In genomic region chr22:26592368-26593015, GRCh38 we compare ENCODE assay signal across 9 cellular contexts. TPM values are rescaled to one million over a fixed set of nuclear protein-coding genes. Genes with fewer than 3 reads are reported as not detected.
DNase-seq lines count a peak whose midpoint lies in the region; ATAC-seq, FAIRE-seq and TF ChIP-seq lines count a peak whose summit lies in the region.
"Had no signal": no experiment of that assay in that cellular context is flagged by ENCODE, and none has a peak within 500 bp of the region (broad histone marks: within the 10 kb centered on the region; RNA-seq: fewer than 3 reads in every experiment).

No MANE protein-coding gene starts in this region.

- H3K27ac Mint-ChIP-seq in activated T-cell treated with anti-CD3 and anti-CD28 coated beads, Interleukin-2, amount 50 U/mL, for 24 hours = peak overlapping the region; percentile 42
- peak overlapping the region in 1 of 2 donors; percentile 3 for H3K27ac Mint-ChIP-seq in stimulated activated naive CD8-positive, alpha-beta T cell treated with anti-CD3 and anti-CD28 coated beads, Interleukin-15, amount 100 ng/mL, for 72 hours
- no peak overlapping the region for H3K27ac Mint-ChIP-seq in stimulated activated naive B cell treated with anti-CD40 and anti-IgM and Interleukin-4, amounts not matched to agents 10 μg/mL and 1 μg/mL and 100 μg/mL, for 72 hours

- no peak overlapping the region for H3K4ac ChIP-seq in trophoblast cell (ENCODE audit: low read depth, low read length)

- H3K4me2 ChIP-seq in HepG2 (ENCODE audit: low read depth, low read length) = no peak overlapping the region
- no peak overlapping the region for H3K4me2 ChIP-seq in trophoblast cell (ENCODE audit: low read length)
- no peak overlapping the region for H3K4me2 ChIP-seq in Karpas-422 (ENCODE audit: low read depth, low read length, poor library complexity, severe bottlenecking)

- FAIRE-seq in HepG2 (lab: Jason Lieb, UNC) = no peak
- FAIRE-seq: islet of Langerhans had no signal

- no peak for TF ChIP-seq EP300 in HepG2 (IDR thresholded peaks at IDR 0.05; ENCODE audit: low read depth in 2 of 2, low read length in 2 of 2)
- no peak for TF ChIP-seq EP300 in HepG2 (CRISPR knock-in tag; IDR thresholded peaks at IDR 0.05; ENCODE audit: borderline replicate concordance)

- H3K9ac ChIP-seq in HepG2 (ENCODE audit: insufficient read depth, low read depth, low read length) = no peak overlapping the region
- no peak overlapping the region for H3K9ac ChIP-seq in trophoblast cell (ENCODE audit: low read length)
- no peak overlapping the region for H3K9ac ChIP-seq in Karpas-422 (ENCODE audit: low read length)

- no peak overlapping the region for H2BK120ac ChIP-seq in trophoblast cell (ENCODE audit: insufficient read depth, low read length, poor library complexity)

- 21% methylated on average over 5 of the region's 5 CpGs for WGBS in HepG2 (ENCODE audit: low lambda C conversion rate)
- 45% methylated on average over 4 of the region's 5 CpGs for WGBS in right lobe of liver (ENCODE audit: insufficient coverage, low coverage, low lambda C conversion rate, missing lambda C conversion rate)
- WGBS in trophoblast cell (ENCODE audit: extremely low coverage, insufficient coverage, insufficient read length) = no CpG with 5 or more reads among the region's 5 CpGs

- H2AFZ ChIP-seq in HepG2 (ENCODE audit: low read length) = no peak overlapping the region
- no peak overlapping the region for H2AFZ ChIP-seq in trophoblast cell (ENCODE audit: insufficient read depth, low read length, poor library complexity)
- no peak overlapping the region for H2AFZ ChIP-seq in Karpas-422 (ENCODE audit: low read length)

- TF ChIP-seq POLR2A in HepG2 (IDR thresholded peaks at IDR 0.05; ENCODE audit: insufficient read depth in 1 of 2, low read depth in 2 of 2, low read length in 2 of 2) (no peak), right lobe of liver (IDR thresholded peaks at IDR 0.05) (no peak)

- H3K9me3 ChIP-seq in HepG2 (ENCODE audit: low read length) = no peaks in the 10 kb centered on the region
- no peaks in the 10 kb centered on the region for H3K9me3 ChIP-seq in right lobe of liver
- no peaks in the 10 kb centered on the region for H3K9me3 ChIP-seq in trophoblast cell (ENCODE audit: insufficient read depth, low read depth, low read length)
- peaks cover 4% of the 10 kb centered on the region for H3K9me3 ChIP-seq in Karpas-422 (ENCODE audit: low read length)

- no peaks in the 10 kb centered on the region for H3K27me3 Mint-ChIP-seq in activated T-cell treated with anti-CD3 and anti-CD28 coated beads, Interleukin-2, amount 50 U/mL, for 24 hours
- no peaks in the 10 kb centered on the region for H3K27me3 Mint-ChIP-seq in stimulated activated naive CD8-positive, alpha-beta T cell treated with anti-CD3 and anti-CD28 coated beads, Interleukin-15, amount 100 ng/mL, for 72 hours
- H3K27me3 Mint-ChIP-seq in stimulated activated naive B cell treated with anti-CD40 and anti-IgM and Interleukin-4, amounts not matched to agents 10 μg/mL and 1 μg/mL and 100 μg/mL, for 72 hours = no peaks in the 10 kb centered on the region

- TF ChIP-seq RAD21 in HepG2 (CRISPR knock-in tag; IDR thresholded peaks at IDR 0.05) = no peak

- DNase-seq in HepG2 (ENCODE audit: low spot score) = no peak
- DNase-seq in right lobe of liver = no peak
- peak; percentile 12 for DNase-seq in HT1080 (ENCODE audit: low read depth)
- peak; percentile 52 for DNase-seq in activated T-cell treated with anti-CD3 and anti-CD28 coated beads, Interleukin-2, amount 50 U/mL, for 24 hours
- DNase-seq in stimulated activated naive CD8-positive, alpha-beta T cell treated with anti-CD3 and anti-CD28 coated beads, Interleukin-15, amount 100 ng/mL, for 72 hours = peak; percentile 59 to 73
- DNase-seq in trophoblast cell = no peak
- no peak for DNase-seq in stimulated activated naive B cell treated with anti-CD40 and anti-IgM and Interleukin-4, amounts not matched to agents 10 μg/mL and 1 μg/mL and 100 μg/mL, for 72 hours
- no peak for DNase-seq in Karpas-422

- peaks cover 15% of the 10 kb centered on the region for H3K36me3 Mint-ChIP-seq in activated T-cell treated with anti-CD3 and anti-CD28 coated beads, Interleukin-2, amount 50 U/mL, for 24 hours (ENCODE audit: low read depth)
- H3K36me3 Mint-ChIP-seq in stimulated activated naive B cell treated with anti-CD40 and anti-IgM and Interleukin-4, amounts not matched to agents 10 μg/mL and 1 μg/mL and 100 μg/mL, for 72 hours = no peaks in the 10 kb centered on the region

- H2BK5ac ChIP-seq in trophoblast cell (ENCODE audit: low read depth, low read length, poor library complexity) = no peak overlapping the region

- in situ Hi-C loops in HepG2 (cut with HindIII; ENCODE audit: extremely low pct_ligation_motif_present, low pct_unique_long_range_greater_than_20kb) = no loop called here

- peaks cover 10% of the 10 kb centered on the region for H3K79me2 ChIP-seq in HepG2 (ENCODE audit: insufficient read depth, low read length)
- H3K79me2 ChIP-seq in trophoblast cell (ENCODE audit: control insufficient read depth, insufficient read depth, low read length, poor library complexity) = peaks cover 9% of the 10 kb centered on the region
- peaks cover 23% of the 10 kb centered on the region for H3K79me2 ChIP-seq in Karpas-422 (ENCODE audit: low read length)

- ATAC-seq in HepG2 (no peak), right lobe of liver (no peak)
- peak; percentile 83 for ATAC-seq in stimulated activated naive CD8-positive, alpha-beta T cell treated with anti-CD3 and anti-CD28 coated beads, Interleukin-15, amount 100 ng/mL, for 72 hours
- no peak for ATAC-seq in stimulated activated naive B cell treated with anti-CD40 and anti-IgM and Interleukin-4, amounts not matched to agents 10 μg/mL and 1 μg/mL and 100 μg/mL, for 72 hours (replicated peaks)

- POLR2A ChIA-PET in HepG2 (lab: Yijun Ruan, JAX) = no interaction called here

- H4K20me1 ChIP-seq in HepG2 (ENCODE audit: insufficient read depth, low read length) (no peaks in the 10 kb centered on the region), Karpas-422 (ENCODE audit: insufficient read depth, low read depth, low read length) (no peaks in the 10 kb centered on the region)

- no peaks in the 10 kb centered on the region for H3K9me2 ChIP-seq in Karpas-422 (replicated peaks; ENCODE audit: insufficient read depth, low read length)

- peaks cover 26% of the 10 kb centered on the region for H3K4me1 ChIP-seq in HepG2 (ENCODE audit: insufficient read depth, low read length)
- peaks cover 0 to 21% (median under 1%) of the 10 kb centered on the region in 4 donors for H3K4me1 ChIP-seq in right lobe of liver
- H3K4me1 ChIP-seq in trophoblast cell (ENCODE audit: control insufficient read depth in 1 of 2, insufficient read depth in 2 of 2, low read length in 2 of 2) = peaks cover 0 to 6% of the 10 kb centered on the region in 2 experiments
- peaks cover 16% of the 10 kb centered on the region for H3K4me1 ChIP-seq in Karpas-422 (ENCODE audit: low read length)

- no TSS peak for BruUV-seq in HepG2 (replicated peaks; lab: Mats Ljungman, UMichigan)

- H3K4me3 ChIP-seq in HepG2 (replicated peaks in 1 of 3; ENCODE audit: insufficient read depth in 1 of 3, low read depth in 2 of 3, low read length in 3 of 3) (no peak overlapping the region), right lobe of liver (no peak overlapping the region), trophoblast cell (ENCODE audit: low read depth, low read length) (no peak overlapping the region), Karpas-422 (ENCODE audit: low read length) (no peak overlapping the region)

- peaks cover 7% of the 10 kb centered on the region for H3K79me1 ChIP-seq in trophoblast cell (ENCODE audit: low read length)

- H3K14ac ChIP-seq in trophoblast cell (ENCODE audit: low read length) = no peak overlapping the region

- no peak overlapping the region for H3K27ac ChIP-seq in HepG2 (ENCODE audit: extremely low read length, insufficient read depth, low read length)
- no peak overlapping the region for H3K27ac ChIP-seq in right lobe of liver
- H3K27ac ChIP-seq in trophoblast cell (ENCODE audit: low read depth, low read length) = no peak overlapping the region
- H3K27ac ChIP-seq in Karpas-422 (ENCODE audit: low read length) = no peak overlapping the region

- H2AK5ac ChIP-seq in trophoblast cell (ENCODE audit: low read length) = no peak overlapping the region

- peaks cover 65% of the 10 kb centered on the region for H3K4me1 Mint-ChIP-seq in activated T-cell treated with anti-CD3 and anti-CD28 coated beads, Interleukin-2, amount 50 U/mL, for 24 hours (ENCODE audit: low read depth)
- peaks cover 71% of the 10 kb centered on the region for H3K4me1 Mint-ChIP-seq in stimulated activated naive CD8-positive, alpha-beta T cell treated with anti-CD3 and anti-CD28 coated beads, Interleukin-15, amount 100 ng/mL, for 72 hours
- peaks cover 24 to 36% of the 10 kb centered on the region in 2 donors for H3K4me1 Mint-ChIP-seq in stimulated activated naive B cell treated with anti-CD40 and anti-IgM and Interleukin-4, amounts not matched to agents 10 μg/mL and 1 μg/mL and 100 μg/mL, for 72 hours

- peak overlapping the region; percentile 3 for H3K4me3 Mint-ChIP-seq in activated T-cell treated with anti-CD3 and anti-CD28 coated beads, Interleukin-2, amount 50 U/mL, for 24 hours
- peak overlapping the region; percentile 63 to 71 for H3K4me3 Mint-ChIP-seq in stimulated activated naive CD8-positive, alpha-beta T cell treated with anti-CD3 and anti-CD28 coated beads, Interleukin-15, amount 100 ng/mL, for 72 hours
- no peak overlapping the region for H3K4me3 Mint-ChIP-seq in stimulated activated naive B cell treated with anti-CD40 and anti-IgM and Interleukin-4, amounts not matched to agents 10 μg/mL and 1 μg/mL and 100 μg/mL, for 72 hours

- H4K91ac ChIP-seq in trophoblast cell (ENCODE audit: low read depth, low read length) = no peak overlapping the region

- no peak overlapping the region for H3K18ac ChIP-seq in trophoblast cell (ENCODE audit: low read length)

- no peak overlapping the region for H4K12ac ChIP-seq in trophoblast cell (ENCODE audit: low read depth, low read length)

- no peaks in the 10 kb centered on the region for H3K36me3 ChIP-seq in HepG2 (replicated peaks in 1 of 2; ENCODE audit: control insufficient read depth in 1 of 2, insufficient read depth in 2 of 2, low read length in 2 of 2)
- no peaks in the 10 kb centered on the region for H3K36me3 ChIP-seq in right lobe of liver
- H3K36me3 ChIP-seq in trophoblast cell (ENCODE audit: control insufficient read depth in 1 of 2, insufficient read depth in 2 of 2, low read length in 2 of 2) = no peaks in the 10 kb centered on the region
- H3K36me3 ChIP-seq in Karpas-422 (ENCODE audit: insufficient read depth, low read length) = peaks cover 8% of the 10 kb centered on the region

- TF ChIP-seq CTCF in HepG2 (CRISPR knock-in tag; IDR thresholded peaks at IDR 0.05) (no peak), right lobe of liver (IDR thresholded peaks at IDR 0.05) (no peak)

- H3K23ac ChIP-seq in trophoblast cell (ENCODE audit: low read length) = no peak overlapping the region

- CTCF ChIA-PET in HepG2 (lab: Yijun Ruan, JAX; ENCODE audit: low intra/inter-chr PET ratio, low total read pairs) = no interaction called here

- H4K8ac ChIP-seq in trophoblast cell (ENCODE audit: low read depth, low read length) = no peak overlapping the region

- H3K9me3 Mint-ChIP-seq in activated T-cell treated with anti-CD3 and anti-CD28 coated beads, Interleukin-2, amount 50 U/mL, for 24 hours = no peaks in the 10 kb centered on the region
- no peaks in the 10 kb centered on the region for H3K9me3 Mint-ChIP-seq in stimulated activated naive CD8-positive, alpha-beta T cell treated with anti-CD3 and anti-CD28 coated beads, Interleukin-15, amount 100 ng/mL, for 72 hours
- H3K9me3 Mint-ChIP-seq in stimulated activated naive B cell treated with anti-CD40 and anti-IgM and Interleukin-4, amounts not matched to agents 10 μg/mL and 1 μg/mL and 100 μg/mL, for 72 hours = peaks cover 0 to 2% of the 10 kb centered on the region in 2 donors

- H2BK12ac ChIP-seq in trophoblast cell (ENCODE audit: low read length) = no peak overlapping the region

- intact Hi-C loops in HepG2 (cut with micrococcal nuclease; ENCODE audit: unreplicated experiment) = loop anchor here (5.0 kb wide), 1 partner anchor 80 kb away; the partner anchor contains the start of gene TFIP11
- intact Hi-C loops in right lobe of liver (cut with DNase I) = no loop called here

- H3K27me3 ChIP-seq in HepG2 (ENCODE audit: control insufficient read depth in 1 of 2, insufficient read depth in 2 of 2, low read length in 2 of 2) (peaks cover 0 to 8% of the 10 kb centered on the region in 2 experiments; a peak in 1 of 5 replicates), right lobe of liver (no peaks in the 10 kb centered on the region), trophoblast cell (ENCODE audit: insufficient read depth, low read length) (no peaks in the 10 kb centered on the region), Karpas-422 (ENCODE audit: low read length) (no peaks in the 10 kb centered on the region)

RNA-seq across cellular contexts. Expression of gene TPST2, which starts 2.6 kb away (rescaled TPM):
- total RNA-seq in HepG2 (2016; rRNA removed; fragmentation: Illumina TruSeq; extraction: Trizol) (9.2 and 15.2 TPM in 2 replicates), right lobe of liver (100 to 1,000 TPM in 2 of 6 experiments, 10 to 100 TPM in 4; 53.2 to 117 (median 66.9) TPM)
- total RNA-seq in HepG2 (2016; cell fraction: cytosol; rRNA removed; fragmentation: Illumina TruSeq; extraction: Trizol; ENCODE audit: low read depth) = 10.0 and 10.4 TPM in 2 replicates
- 7.8 and 13.5 TPM in 2 replicates for total RNA-seq in HepG2 (2016; cell fraction: insoluble cytoplasmic fraction; rRNA removed; fragmentation: Illumina TruSeq; extraction: Trizol)
- 17.6 and 23.3 TPM in 2 replicates for total RNA-seq in HepG2 (2016; cell fraction: membrane; rRNA removed; fragmentation: Illumina TruSeq; extraction: Trizol)
- total RNA-seq in HepG2 (2016; cell fraction: nucleus; rRNA removed; fragmentation: Illumina TruSeq; extraction: Trizol) = 10.0 and 10.8 TPM in 2 replicates
- polyA plus RNA-seq in HepG2 (2011; rRNA removed) = 23.8 and 29.5 TPM in 2 replicates
- 27.5 and 32.7 TPM in 2 replicates for polyA plus RNA-seq in HepG2 (2011; cell fraction: cytosol; rRNA removed)
- polyA plus RNA-seq in HepG2 (2011; cell fraction: nucleus; rRNA removed) = 21.6 and 24.3 TPM in 2 replicates
- 9.2 and 17.3 TPM in 2 replicates for polyA plus RNA-seq in HepG2 (2012)
- polyA plus RNA-seq in HepG2 (2016; cell fraction: cytosol; fragmentation: Illumina TruSeq; extraction: Trizol; ENCODE audit: low read depth) = 13.1 and 15.0 TPM in 2 replicates
- 10.0 and 11.2 TPM in 2 replicates for polyA plus RNA-seq in HepG2 (2016; cell fraction: insoluble cytoplasmic fraction; fragmentation: Illumina TruSeq; extraction: Trizol; ENCODE audit: low read depth)
- polyA plus RNA-seq in HepG2 (2016; cell fraction: membrane; fragmentation: Illumina TruSeq; extraction: Trizol; ENCODE audit: low read depth) = 19.3 and 21.6 TPM in 2 replicates
- 16.7 and 18.4 TPM in 2 replicates for polyA plus RNA-seq in HepG2 (2016; cell fraction: nucleus; fragmentation: Illumina TruSeq; extraction: Trizol; ENCODE audit: insufficient read depth, low read depth)
- 13.6 and 45.9 TPM in 2 replicates for polyA minus RNA-seq in HepG2 (2011; rRNA and poly(A)+ RNA removed; ENCODE audit: low replicate concordance)
- polyA minus RNA-seq in HepG2 (2011; cell fraction: cytosol; rRNA and poly(A)+ RNA removed) = 10.1 and 10.6 TPM in 2 replicates
- polyA minus RNA-seq in HepG2 (2011; cell fraction: nucleus; rRNA and poly(A)+ RNA removed) = 11.7 and 12.1 TPM in 2 replicates
- 42.6 and 50.1 TPM in 2 replicates for total RNA-seq in HT1080 (2014; rRNA removed; shearing (Covaris generic))
- polyA plus RNA-seq in HT1080 (2015; cell fraction: cytosol; rRNA removed) = 39.2 and 40.2 TPM in 2 replicates
- 22.5 and 28.3 TPM in 2 replicates for polyA plus RNA-seq in HT1080 (2015; cell fraction: nucleus; rRNA removed)
- 19.1 and 19.8 TPM in 2 replicates for polyA plus RNA-seq in trophoblast cell (2013)
- 52.9 and 61.4 TPM in 2 replicates for total RNA-seq in Karpas-422 (2014; rRNA removed; shearing (Covaris generic); ENCODE audit: low replicate concordance)

RNA-seq across cellular contexts. Expression of gene CRYBB1, which starts 25.3 kb away (rescaled TPM):
- total RNA-seq in HepG2 (2016; rRNA removed; fragmentation: Illumina TruSeq; extraction: Trizol) (not detected in 2 replicates), right lobe of liver (under 1 TPM in 2 of 6 experiments, not detected in 4; 0.53 to 0.59 TPM)
- total RNA-seq in HepG2 (2016; cell fraction: cytosol; rRNA removed; fragmentation: Illumina TruSeq; extraction: Trizol; ENCODE audit: low read depth) = not detected in 2 replicates
- total RNA-seq in HepG2 (2016; cell fraction: insoluble cytoplasmic fraction; rRNA removed; fragmentation: Illumina TruSeq; extraction: Trizol) = not detected in 2 replicates
- not detected in 2 replicates for total RNA-seq in HepG2 (2016; cell fraction: membrane; rRNA removed; fragmentation: Illumina TruSeq; extraction: Trizol)
- total RNA-seq in HepG2 (2016; cell fraction: nucleus; rRNA removed; fragmentation: Illumina TruSeq; extraction: Trizol) = not detected in 2 replicates
- not detected in 2 replicates for polyA plus RNA-seq in HepG2 (2011; rRNA removed)
- polyA plus RNA-seq in HepG2 (2011; cell fraction: cytosol; rRNA removed) = not detected in 2 replicates
- not detected in 2 replicates for polyA plus RNA-seq in HepG2 (2011; cell fraction: nucleus; rRNA removed)
- not detected in 2 replicates for polyA plus RNA-seq in HepG2 (2012)
- not detected in 2 replicates for polyA plus RNA-seq in HepG2 (2016; cell fraction: cytosol; fragmentation: Illumina TruSeq; extraction: Trizol; ENCODE audit: low read depth)
- not detected in 2 replicates for polyA plus RNA-seq in HepG2 (2016; cell fraction: insoluble cytoplasmic fraction; fragmentation: Illumina TruSeq; extraction: Trizol; ENCODE audit: low read depth)
- not detected in 2 replicates for polyA plus RNA-seq in HepG2 (2016; cell fraction: membrane; fragmentation: Illumina TruSeq; extraction: Trizol; ENCODE audit: low read depth)
- not detected in 2 replicates for polyA plus RNA-seq in HepG2 (2016; cell fraction: nucleus; fragmentation: Illumina TruSeq; extraction: Trizol; ENCODE audit: insufficient read depth, low read depth)
- polyA minus RNA-seq in HepG2 (2011; rRNA and poly(A)+ RNA removed; ENCODE audit: low replicate concordance) = not detected in 2 replicates
- polyA minus RNA-seq in HepG2 (2011; cell fraction: cytosol; rRNA and poly(A)+ RNA removed) = not detected in 2 replicates
- polyA minus RNA-seq in HepG2 (2011; cell fraction: nucleus; rRNA and poly(A)+ RNA removed) = not detected in 2 replicates
- not detected in 2 replicates for total RNA-seq in HT1080 (2014; rRNA removed; shearing (Covaris generic))
- polyA plus RNA-seq in HT1080 (2015; cell fraction: cytosol; rRNA removed) = not detected in 2 replicates
- polyA plus RNA-seq in HT1080 (2015; cell fraction: nucleus; rRNA removed) = not detected in 2 replicates
- not detected in 2 replicates for polyA plus RNA-seq in trophoblast cell (2013)
- 0.22 and 2.2 TPM in 2 replicates for total RNA-seq in Karpas-422 (2014; rRNA removed; shearing (Covaris generic); ENCODE audit: low replicate concordance)

RNA-seq across cellular contexts. Expression of gene CRYBA4, which starts 29.3 kb away (rescaled TPM):
- total RNA-seq in HepG2 (2016; rRNA removed; fragmentation: Illumina TruSeq; extraction: Trizol) (not detected in 2 replicates), right lobe of liver (not detected)
- not detected in 2 replicates for total RNA-seq in HepG2 (2016; cell fraction: cytosol; rRNA removed; fragmentation: Illumina TruSeq; extraction: Trizol; ENCODE audit: low read depth)
- total RNA-seq in HepG2 (2016; cell fraction: insoluble cytoplasmic fraction; rRNA removed; fragmentation: Illumina TruSeq; extraction: Trizol) = not detected in 2 replicates
- total RNA-seq in HepG2 (2016; cell fraction: membrane; rRNA removed; fragmentation: Illumina TruSeq; extraction: Trizol) = not detected in 2 replicates
- not detected in 2 replicates for total RNA-seq in HepG2 (2016; cell fraction: nucleus; rRNA removed; fragmentation: Illumina TruSeq; extraction: Trizol)
- polyA plus RNA-seq in HepG2 (2011; rRNA removed) = not detected in 2 replicates
- polyA plus RNA-seq in HepG2 (2011; cell fraction: cytosol; rRNA removed) = not detected in 2 replicates
- not detected in 2 replicates for polyA plus RNA-seq in HepG2 (2011; cell fraction: nucleus; rRNA removed)
- polyA plus RNA-seq in HepG2 (2012) = not detected in 2 replicates
- polyA plus RNA-seq in HepG2 (2016; cell fraction: cytosol; fragmentation: Illumina TruSeq; extraction: Trizol; ENCODE audit: low read depth) = not detected in 2 replicates
- not detected in 2 replicates for polyA plus RNA-seq in HepG2 (2016; cell fraction: insoluble cytoplasmic fraction; fragmentation: Illumina TruSeq; extraction: Trizol; ENCODE audit: low read depth)
- not detected in 2 replicates for polyA plus RNA-seq in HepG2 (2016; cell fraction: membrane; fragmentation: Illumina TruSeq; extraction: Trizol; ENCODE audit: low read depth)
- polyA plus RNA-seq in HepG2 (2016; cell fraction: nucleus; fragmentation: Illumina TruSeq; extraction: Trizol; ENCODE audit: insufficient read depth, low read depth) = not detected in 2 replicates
- not detected in 2 replicates for polyA minus RNA-seq in HepG2 (2011; rRNA and poly(A)+ RNA removed; ENCODE audit: low replicate concordance)
- not detected in 2 replicates for polyA minus RNA-seq in HepG2 (2011; cell fraction: cytosol; rRNA and poly(A)+ RNA removed)
- polyA minus RNA-seq in HepG2 (2011; cell fraction: nucleus; rRNA and poly(A)+ RNA removed) = not detected in 2 replicates
- not detected in 2 replicates for total RNA-seq in HT1080 (2014; rRNA removed; shearing (Covaris generic))
- not detected in 2 replicates for polyA plus RNA-seq in HT1080 (2015; cell fraction: cytosol; rRNA removed)
- polyA plus RNA-seq in HT1080 (2015; cell fraction: nucleus; rRNA removed) = not detected in 2 replicates
- polyA plus RNA-seq in trophoblast cell (2013) = not detected in 2 replicates
- not detected in 2 replicates for total RNA-seq in Karpas-422 (2014; rRNA removed; shearing (Covaris generic); ENCODE audit: low replicate concordance)

Comparison
In these comparisons a context has a peak if more than half of its experiments do, and no peak if none do; other contexts are left out.
1. DNase-seq: peak in HT1080 (single experiment), activated T-cell treated with anti-CD3 and anti-CD28 coated beads, Interleukin-2, amount 50 U/mL, for 24 hours (single experiment) and stimulated activated naive CD8-positive, alpha-beta T cell treated with anti-CD3 and anti-CD28 coated beads, Interleukin-15, amount 100 ng/mL, for 72 hours (2 of 2); none in HepG2 (single experiment), right lobe of liver (0 of 3), trophoblast cell (0 of 2), stimulated activated naive B cell treated with anti-CD40 and anti-IgM and Interleukin-4, amounts not matched to agents 10 μg/mL and 1 μg/mL and 100 μg/mL, for 72 hours (single experiment) and Karpas-422 (single experiment).
2. H3K4me3 Mint-ChIP-seq: peak in activated T-cell treated with anti-CD3 and anti-CD28 coated beads, Interleukin-2, amount 50 U/mL, for 24 hours (single experiment) and stimulated activated naive CD8-positive, alpha-beta T cell treated with anti-CD3 and anti-CD28 coated beads, Interleukin-15, amount 100 ng/mL, for 72 hours (2 of 2); none in stimulated activated naive B cell treated with anti-CD40 and anti-IgM and Interleukin-4, amounts not matched to agents 10 μg/mL and 1 μg/mL and 100 μg/mL, for 72 hours (0 of 2).